ENCODE assay signal across 19 cellular contexts in genomic region chr7:47944536-47945260, GRCh38. TPM values are rescaled to one million over a fixed set of nuclear protein-coding genes. Genes with fewer than 3 reads are reported as not detected.
DNase-seq lines count a peak whose midpoint lies in the region; ATAC-seq, FAIRE-seq and TF ChIP-seq lines count a peak whose summit lies in the region.
"Had no signal": no experiment of that assay in that cellular context is flagged by ENCODE, and none has a peak within 500 bp of the region (broad histone marks: within the 10 kb centered on the region; RNA-seq: fewer than 3 reads in every experiment).

No MANE protein-coding gene starts in this region.

- POLR2A ChIA-PET in activated CD8-positive, alpha-beta T cell treated with anti-CD3 and anti-CD28 coated beads, Interleukin-2, amount 10 ng/mL, durations not matched to agents 7 days and 5 days (lab: Charles Lee) = interaction anchor here (1.2 kb wide), 1 partner anchor 210 kb away, joined by 5 read pairs; no protein-coding TSS in a partner anchor
- POLR2A ChIA-PET in activated CD8-positive, alpha-beta T cell treated with anti-CD3 and anti-CD28 coated beads for 36 hours (lab: Charles Lee) = interaction anchor here (0.6 kb wide), 1 partner anchor 138 kb away, joined by 3 read pairs; no protein-coding TSS in a partner anchor
- POLR2A ChIA-PET in GM12878 (lab: Charles Lee) = no interaction called here
- POLR2A ChIA-PET in PC-3 (lab: Charles Lee; ENCODE audit: unreplicated experiment) = interaction anchor here (0.6 kb wide), 1 partner anchor 191 kb away, joined by 3 read pairs; no protein-coding TSS in a partner anchor

- TF ChIP-seq EP300 in GM12878 (IDR thresholded peaks at IDR 0.05; ENCODE audit: borderline replicate concordance in 1 of 2, control insufficient read depth in 1 of 2, low read depth in 2 of 2, low read length in 2 of 2) = no peak

- CTCF ChIA-PET in activated CD8-positive, alpha-beta T cell treated with anti-CD3 and anti-CD28 coated beads, Interleukin-2, amount 10 ng/mL, durations not matched to agents 7 days and 5 days (lab: Charles Lee) = interaction anchor here (0.5 to 2.6 kb wide), 31 partner anchors 8 to 380 kb away, joined by 3 to 88 read pairs (median 5); no protein-coding TSS in a partner anchor
- CTCF ChIA-PET in activated CD8-positive, alpha-beta T cell treated with anti-CD3 and anti-CD28 coated beads for 36 hours (lab: Charles Lee) = interaction anchor here (0.5 to 2.7 kb wide), 50 partner anchors 8 to 1222 kb away, joined by 3 to 56 read pairs (median 4); no protein-coding TSS in a partner anchor
- CTCF ChIA-PET in GM12878 (lab: Yijun Ruan, JAX) = interaction anchor here (0.6 to 4.5 kb wide), 39 partner anchors 9 to 1846 kb away, joined by 3 to 68 read pairs (median 5); no protein-coding TSS in a partner anchor
- CTCF ChIA-PET in PC-3 (lab: Charles Lee) = interaction anchor here (0.6 to 2.2 kb wide), 11 partner anchors 24 to 276 kb away, joined by 3 to 18 read pairs (median 5); no protein-coding TSS in a partner anchor

- no peaks in the 10 kb centered on the region for H3K9me2 ChIP-seq in PC-3 (replicated peaks; ENCODE audit: low read length)

- H3K9me3 ChIP-seq in GM12878 (replicated peaks; ENCODE audit: control insufficient read depth, insufficient read depth, low read length) (no peaks in the 10 kb centered on the region), osteoblast (ENCODE audit: low read depth, low read length) (no peaks in the 10 kb centered on the region), PC-3 (ENCODE audit: low read length) (no peaks in the 10 kb centered on the region)

- no peak for TF ChIP-seq CTCF in activated CD8-positive, alpha-beta T cell treated with anti-CD3 and anti-CD28 coated beads for 36 hours (IDR thresholded peaks at IDR 0.05)
- no peak; a peak in 1 of 6 replicates for TF ChIP-seq CTCF in GM12878 (IDR thresholded peaks at IDR 0.05 in 2 of 3, conservative IDR thresholded peaks at IDR 0.05 in 1 of 3; ENCODE audit: control insufficient read depth in 2 of 3, extremely low read depth in 1 of 3, insufficient read depth in 1 of 3, low read depth in 3 of 3, low read length in 3 of 3)
- no peak for TF ChIP-seq CTCF in osteoblast (IDR thresholded peaks at IDR 0.05; ENCODE audit: extremely low read depth, low read depth, low read length)
- TF ChIP-seq CTCF in PC-3 (conservative IDR thresholded peaks at IDR 0.05; ENCODE audit: low read depth, low read length) = no peak

- H3K9ac ChIP-seq in GM12878 (ENCODE audit: control insufficient read depth, insufficient read depth, low read length) = no peak overlapping the region
- H3K9ac ChIP-seq in PC-3 (ENCODE audit: low read length) = no peak overlapping the region

- H3K36me3 ChIP-seq in GM12878 (ENCODE audit: control insufficient read depth in 2 of 2, insufficient read depth in 2 of 2, low read length in 1 of 2) (no peaks in the 10 kb centered on the region), osteoblast (ENCODE audit: insufficient read depth, low read length) (no peaks in the 10 kb centered on the region), PC-3 (ENCODE audit: low read depth, low read length) (no peaks in the 10 kb centered on the region)

- no peak overlapping the region for H3K4me3 ChIP-seq in GM12878
- H3K4me3 ChIP-seq in osteoblast (ENCODE audit: insufficient read depth, low read length) = no peak overlapping the region
- no peak overlapping the region for H3K4me3 ChIP-seq in PC-3 (ENCODE audit: low read length)
- H3K4me3 ChIP-seq: smooth muscle cell had no signal

- no peak for TF ChIP-seq POLR2A in GM12878 (IDR thresholded peaks at IDR 0.05; ENCODE audit: low read depth, low read length)

- H4K20me1 ChIP-seq in GM12878 (ENCODE audit: control insufficient read depth, insufficient read depth) (no peaks in the 10 kb centered on the region), osteoblast (ENCODE audit: insufficient read depth, low read length) (no peaks in the 10 kb centered on the region), PC-3 (ENCODE audit: low read length) (no peaks in the 10 kb centered on the region)

- no peak for DNase-seq in activated CD8-positive, alpha-beta T cell treated with anti-CD3 and anti-CD28 coated beads, Interleukin-2, amount 10 ng/mL, durations not matched to agents 7 days and 5 days
- DNase-seq in activated CD8-positive, alpha-beta T cell treated with anti-CD3 and anti-CD28 coated beads for 36 hours = no peak
- DNase-seq in GM12878 (ENCODE audit: low read depth, low spot score) = no peak
- DNase-seq in osteoblast (ENCODE audit: insufficient read length, low spot score, missing footprints) = no peak
- no peak for DNase-seq in DMS 273 treated with DMSO at 0.1 percent for 48 hours (lab: John Stamatoyannopoulos, UW)
- DNase-seq in SW 1271 (lab: John Stamatoyannopoulos, UW) = no peak
- DNase-seq in PC-3 = no peak
- DNase-seq: cerebellar nuclear complex, NCI-H187 treated with DMSO at 0.1 percent for 48 hours, NCI-H526 treated with DMSO at 0.1 percent for 48 hours had no signal

- H3K4me2 ChIP-seq in GM12878 (ENCODE audit: control insufficient read depth, insufficient read depth) (no peak overlapping the region), osteoblast (ENCODE audit: insufficient read depth, low read length) (no peak overlapping the region), PC-3 (ENCODE audit: low read length) (no peak overlapping the region)
- H3K4me2 ChIP-seq: smooth muscle cell had no signal

- in situ Hi-C loops in GM12878 (cut with MboI) = loop anchor here (5.0 to 25.0 kb wide), 2 partner anchors 168 to 1818 kb away; partner anchors contain the start of gene VWC2

- RAD21 ChIA-PET in GM12878 (lab: Charles Lee; ENCODE audit: unreplicated experiment) = interaction anchor here (0.9 to 4.1 kb wide), 18 partner anchors 8 to 210 kb away, joined by 3 to 53 read pairs (median 5); no protein-coding TSS in a partner anchor

- H3F3A ChIP-seq in PC-3 (ENCODE audit: low read length, unreplicated experiment) = no peaks in the 10 kb centered on the region

- H3K36me3 Mint-ChIP-seq in activated CD8-positive, alpha-beta T cell treated with anti-CD3 and anti-CD28 coated beads, Interleukin-2, amount 10 ng/mL, durations not matched to agents 7 days and 5 days (ENCODE audit: low read depth) = no peaks in the 10 kb centered on the region
- H3K36me3 Mint-ChIP-seq in activated CD8-positive, alpha-beta T cell treated with anti-CD3 and anti-CD28 coated beads for 36 hours (ENCODE audit: low read depth) = no peaks in the 10 kb centered on the region
- H3K36me3 Mint-ChIP-seq: CD8-positive, alpha-beta T cell; memory B cell; naive thymus-derived CD4-positive, alpha-beta T cell had no signal

- no peak overlapping the region for H3K27ac Mint-ChIP-seq in activated CD8-positive, alpha-beta T cell treated with anti-CD3 and anti-CD28 coated beads, Interleukin-2, amount 10 ng/mL, durations not matched to agents 7 days and 5 days
- H3K27ac Mint-ChIP-seq in activated CD8-positive, alpha-beta T cell treated with anti-CD3 and anti-CD28 coated beads for 36 hours = no peak overlapping the region
- H3K27ac Mint-ChIP-seq: CD8-positive, alpha-beta T cell; memory B cell; naive thymus-derived CD4-positive, alpha-beta T cell; T-helper 2 cell treated with Interferon-gamma antibody and Interleukin-4, amounts not matched to agents 5 μg/mL and 100 μg/mL, for 36 hours had no signal

- FAIRE-seq in GM12878 (lab: Jason Lieb, UNC) = no peak

- H3K4me1 Mint-ChIP-seq in activated CD8-positive, alpha-beta T cell treated with anti-CD3 and anti-CD28 coated beads, Interleukin-2, amount 10 ng/mL, durations not matched to agents 7 days and 5 days (ENCODE audit: low read depth) = no peaks in the 10 kb centered on the region
- no peaks in the 10 kb centered on the region for H3K4me1 Mint-ChIP-seq in activated CD8-positive, alpha-beta T cell treated with anti-CD3 and anti-CD28 coated beads for 36 hours (ENCODE audit: low read depth)
- H3K4me1 Mint-ChIP-seq: naive thymus-derived CD4-positive, alpha-beta T cell had no signal

- no peaks in the 10 kb centered on the region for H3K9me3 Mint-ChIP-seq in activated CD8-positive, alpha-beta T cell treated with anti-CD3 and anti-CD28 coated beads, Interleukin-2, amount 10 ng/mL, durations not matched to agents 7 days and 5 days (ENCODE audit: insufficient read depth)
- H3K9me3 Mint-ChIP-seq in activated CD8-positive, alpha-beta T cell treated with anti-CD3 and anti-CD28 coated beads for 36 hours = no peaks in the 10 kb centered on the region
- H3K9me3 Mint-ChIP-seq: CD8-positive, alpha-beta T cell; memory B cell; naive thymus-derived CD4-positive, alpha-beta T cell; T-helper 2 cell treated with Interferon-gamma antibody and Interleukin-4, amounts not matched to agents 5 μg/mL and 100 μg/mL, for 36 hours had no signal

- BruUV-seq in GM12878 (replicated peaks; lab: Mats Ljungman, UMichigan) (no TSS peak), PC-3 (replicated peaks; lab: Mats Ljungman, UMichigan) (no TSS peak)

- H3K27ac ChIP-seq in GM12878 (ENCODE audit: control insufficient read depth, insufficient read depth) (no peak overlapping the region), osteoblast (ENCODE audit: low read depth, low read length) (no peak overlapping the region), PC-3 (ENCODE audit: low read length) (no peak overlapping the region)
- H3K27ac ChIP-seq: epithelial cell of prostate, RWPE1 had no signal

- SMC1A ChIA-PET in GM12878 (lab: Charles Lee; ENCODE audit: uncharacterized antibody, unreplicated experiment) = interaction anchor here (0.7 to 2.6 kb wide), 26 partner anchors 8 to 478 kb away, joined by 3 to 33 read pairs (median 4); no protein-coding TSS in a partner anchor

- H3K27me3 ChIP-seq in GM12878 (replicated peaks in 1 of 2; ENCODE audit: control insufficient read depth in 2 of 2, insufficient read depth in 2 of 2, low read length in 1 of 2) (no peaks in the 10 kb centered on the region; a peak in 2 of 4 replicates), osteoblast (ENCODE audit: insufficient read depth, low read length) (no peaks in the 10 kb centered on the region), PC-3 (ENCODE audit: low read length) (no peaks in the 10 kb centered on the region)

- ATAC-seq in activated CD8-positive, alpha-beta T cell treated with anti-CD3 and anti-CD28 coated beads, Interleukin-2, amount 10 ng/mL, durations not matched to agents 7 days and 5 days = peak; percentile 12
- no peak for ATAC-seq in activated CD8-positive, alpha-beta T cell treated with anti-CD3 and anti-CD28 coated beads for 36 hours
- peak; percentile 8 for ATAC-seq in GM19463 (IDR thresholded peaks at IDR 0.05; ENCODE audit: unreplicated experiment)
- peak; percentile 24 for ATAC-seq in GM12878
- ATAC-seq in PC-3 = no peak
- ATAC-seq: CD8-positive, alpha-beta T cell had no signal

- no peak overlapping the region for H3K4me3 Mint-ChIP-seq in activated CD8-positive, alpha-beta T cell treated with anti-CD3 and anti-CD28 coated beads, Interleukin-2, amount 10 ng/mL, durations not matched to agents 7 days and 5 days
- H3K4me3 Mint-ChIP-seq in activated CD8-positive, alpha-beta T cell treated with anti-CD3 and anti-CD28 coated beads for 36 hours = no peak overlapping the region
- H3K4me3 Mint-ChIP-seq: CD8-positive, alpha-beta T cell; memory B cell; naive thymus-derived CD4-positive, alpha-beta T cell; T-helper 2 cell treated with Interferon-gamma antibody and Interleukin-4, amounts not matched to agents 5 μg/mL and 100 μg/mL, for 36 hours had no signal

- intact Hi-C loops in activated CD8-positive, alpha-beta T cell treated with anti-CD3 and anti-CD28 coated beads for 36 hours (cut with micrococcal nuclease) = loop anchor here (2.0 kb wide), 1 partner anchor 166 kb away; no protein-coding TSS in a partner anchor
- intact Hi-C loops in GM12878 (cut with micrococcal nuclease; ENCODE audit: unreplicated experiment) = loop anchor here (1.0 to 2.0 kb wide), 3 partner anchors 24 to 210 kb away; no protein-coding TSS in a partner anchor
- intact Hi-C loops in PC-3 (cut with micrococcal nuclease) = loop anchor here (1.0 to 10.0 kb wide), 4 partner anchors 25 to 680 kb away; no protein-coding TSS in a partner anchor

- H3K27me3 Mint-ChIP-seq in activated CD8-positive, alpha-beta T cell treated with anti-CD3 and anti-CD28 coated beads, Interleukin-2, amount 10 ng/mL, durations not matched to agents 7 days and 5 days (ENCODE audit: low read depth) = no peaks in the 10 kb centered on the region
- no peaks in the 10 kb centered on the region for H3K27me3 Mint-ChIP-seq in activated CD8-positive, alpha-beta T cell treated with anti-CD3 and anti-CD28 coated beads for 36 hours
- H3K27me3 Mint-ChIP-seq: naive thymus-derived CD4-positive, alpha-beta T cell had no signal

- H2AFZ ChIP-seq in GM12878 (ENCODE audit: control insufficient read depth, low read depth, low read length) (no peak overlapping the region), osteoblast (ENCODE audit: low read length) (peak overlapping the region; percentile 49), PC-3 (ENCODE audit: low read length) (no peak overlapping the region)

- H3K79me2 ChIP-seq in GM12878 (ENCODE audit: control insufficient read depth, insufficient read depth, low read length) (no peaks in the 10 kb centered on the region), osteoblast (ENCODE audit: insufficient read depth, low read length) (no peaks in the 10 kb centered on the region), PC-3 (ENCODE audit: low read length) (no peaks in the 10 kb centered on the region)

- no peak for TF ChIP-seq RAD21 in GM12878 (IDR thresholded peaks at IDR 0.05; ENCODE audit: insufficient read depth, low read depth, low read length)

- 47% methylated on average over 12 of the region's 12 CpGs for WGBS in GM12878 (ENCODE audit: insufficient coverage, insufficient replicate concordance, low lambda C conversion rate, missing lambda C conversion rate)

- H3K4me1 ChIP-seq in GM12878 (ENCODE audit: control insufficient read depth, insufficient read depth, low read length) (no peaks in the 10 kb centered on the region), osteoblast (ENCODE audit: insufficient read depth, low read length) (peaks cover 33% of the 10 kb centered on the region), PC-3 (ENCODE audit: insufficient read depth, low read length) (peaks cover 14% of the 10 kb centered on the region)

RNA-seq across cellular contexts. Expression of gene PKD1L1, which starts 3.6 kb away (rescaled TPM):
- under 1 TPM; 0.08 to 0.11 TPM for total RNA-seq in activated CD8-positive, alpha-beta T cell treated with anti-CD3 and anti-CD28 coated beads, Interleukin-2, amount 10 ng/mL, durations not matched to agents 7 days and 5 days
- total RNA-seq in activated CD8-positive, alpha-beta T cell treated with anti-CD3 and anti-CD28 coated beads for 36 hours = under 1 TPM; 0.09 to 0.20 TPM
- 0.34 and 0.44 TPM in 2 replicates for total RNA-seq in GM12878 (2013; cell fraction: nucleolus; rRNA removed)
- total RNA-seq in GM12878 (2014; rRNA removed) (under 0.01 and 0.05 TPM in 2 replicates), GM12878 (2014; rRNA removed; fragmentation: Illumina TruSeq; extraction: Trizol) (0.04 and 0.05 TPM in 2 replicates), GM12878 (2021) (0.05 and 0.08 TPM in 2 replicates), osteoblast (under 0.01 TPM in 2 replicates), PC-3 (2014; rRNA removed) (0.04 and 0.17 TPM in 2 replicates)
- not detected for polyA plus RNA-seq in GM12878 (2011; ENCODE audit: low read depth)
- polyA plus RNA-seq in GM12878 (2011; rRNA removed) (0.01 and 0.06 TPM in 2 replicates), GM12878 (2014; fragmentation: Illumina TruSeq; extraction: Trizol) (0.01 and 0.02 TPM in 2 replicates), GM12878 (2014; fragmentation: Nextera tagmentation; extraction: Ambion mirVana) (under 1 TPM in 1 of 2 experiments, not detected in 1; 0.02 TPM), GM12878 (2014; rRNA removed) (0.04 TPM in 1 of 2 replicates, not detected in the other), GM12878 (2016; fragmentation: Nextera tagmentation; extraction: Ambion mirVana) (under 1 TPM in 1 of 2 experiments, not detected in 1; 0.04 TPM)
- 0.01 TPM in 1 of 2 replicates, not detected in the other for polyA plus RNA-seq in GM12878 (2011; cell fraction: cytosol; rRNA removed)
- polyA plus RNA-seq in GM12878 (2011; cell fraction: nucleus; rRNA removed) = 0.04 and 0.15 TPM in 2 replicates
- polyA plus RNA-seq in GM12878 (2012) = 0.01 TPM in 1 of 2 replicates, not detected in the other
- under 0.01 TPM in 1 of 2 replicates, not detected in the other for polyA minus RNA-seq in GM12878 (2011; rRNA and poly(A)+ RNA removed)
- not detected in 2 replicates for polyA minus RNA-seq in GM12878 (2011; cell fraction: cytosol; rRNA and poly(A)+ RNA removed)
- polyA minus RNA-seq in GM12878 (2011; cell fraction: nucleus; rRNA and poly(A)+ RNA removed) = under 0.01 and 0.10 TPM in 2 replicates
- total RNA-seq: HepG2 had no signal

RNA-seq across cellular contexts. Expression of gene HUS1, which starts 34.7 kb away (rescaled TPM):
- total RNA-seq in activated CD8-positive, alpha-beta T cell treated with anti-CD3 and anti-CD28 coated beads, Interleukin-2, amount 10 ng/mL, durations not matched to agents 7 days and 5 days = 10 to 100 TPM; 28.9 to 31.6 TPM
- total RNA-seq in activated CD8-positive, alpha-beta T cell treated with anti-CD3 and anti-CD28 coated beads for 36 hours = 10 to 100 TPM; 37.1 to 43.5 TPM
- total RNA-seq in GM12878 (2013; cell fraction: nucleolus; rRNA removed) = 55.6 and 66.7 TPM in 2 replicates
- 10.4 and 10.7 TPM in 2 replicates for total RNA-seq in GM12878 (2014; rRNA removed)
- total RNA-seq in GM12878 (2014; rRNA removed; fragmentation: Illumina TruSeq; extraction: Trizol) = 14.1 and 17.2 TPM in 2 replicates
- 21.5 and 26.8 TPM in 2 replicates for total RNA-seq in GM12878 (2021)
- 13.3 TPM for polyA plus RNA-seq in GM12878 (2011; ENCODE audit: low read depth)
- 24.2 and 30.8 TPM in 2 replicates for polyA plus RNA-seq in GM12878 (2011; rRNA removed)
- polyA plus RNA-seq in GM12878 (2011; cell fraction: cytosol; rRNA removed) = 11.3 and 14.0 TPM in 2 replicates
- polyA plus RNA-seq in GM12878 (2011; cell fraction: nucleus; rRNA removed) = 12.8 and 14.2 TPM in 2 replicates
- polyA plus RNA-seq in GM12878 (2012) = 12.1 and 16.2 TPM in 2 replicates
- 22.3 and 23.7 TPM in 2 replicates for polyA plus RNA-seq in GM12878 (2014; fragmentation: Illumina TruSeq; extraction: Trizol)
- 10 to 100 TPM; 26.4 to 35.5 TPM for polyA plus RNA-seq in GM12878 (2014; fragmentation: Nextera tagmentation; extraction: Ambion mirVana)
- polyA plus RNA-seq in GM12878 (2014; rRNA removed) = 15.2 and 16.2 TPM in 2 replicates
- polyA plus RNA-seq in GM12878 (2016; fragmentation: Nextera tagmentation; extraction: Ambion mirVana) = 10 to 100 TPM; 21.1 to 22.9 TPM
- polyA minus RNA-seq in GM12878 (2011; rRNA and poly(A)+ RNA removed) = 17.6 and 19.6 TPM in 2 replicates
- 5.5 and 8.1 TPM in 2 replicates for polyA minus RNA-seq in GM12878 (2011; cell fraction: cytosol; rRNA and poly(A)+ RNA removed)
- 10.5 and 16.8 TPM in 2 replicates for polyA minus RNA-seq in GM12878 (2011; cell fraction: nucleus; rRNA and poly(A)+ RNA removed)
- total RNA-seq in osteoblast = 17.1 and 19.9 TPM in 2 replicates
- 15.3 and 23.2 TPM in 2 replicates for total RNA-seq in PC-3 (2014; rRNA removed)

Comparison
In these comparisons a context has a peak if more than half of its experiments do, and no peak if none do; other contexts are left out.
1. ATAC-seq: peak in activated CD8-positive, alpha-beta T cell treated with anti-CD3 and anti-CD28 coated beads, Interleukin-2, amount 10 ng/mL, durations not matched to agents 7 days and 5 days (single experiment), GM19463 (single experiment) and GM12878 (single experiment); none in activated CD8-positive, alpha-beta T cell treated with anti-CD3 and anti-CD28 coated beads for 36 hours (single experiment) and PC-3 (single experiment).